ENCODE assay signal across 7 cellular contexts in genomic region chr6:7836371-7837026, GRCh38.
"Had no signal": no experiment of that assay in that cellular context is flagged by ENCODE, and none has a peak within 500 bp of the region (broad histone marks: within the 10 kb centered on the region; RNA-seq: fewer than 3 reads in every experiment).

No MANE protein-coding gene starts in this region.

- H3K4me3 ChIP-seq: GM23248, HAP-1 had no signal

- H3K36me3 Mint-ChIP-seq: IgD-negative memory B cell had no signal

- H3K4me3 Mint-ChIP-seq: IgD-negative memory B cell had no signal

- H3K27ac Mint-ChIP-seq: IgD-negative memory B cell had no signal

- H3K36me3 ChIP-seq: HAP-1 had no signal

- H3K4me1 Mint-ChIP-seq: IgD-negative memory B cell had no signal

- H2AFZ ChIP-seq: GM23248 had no signal

- DNase-seq: GM23248, GOT3, H7, KBM-7 had no signal

- H3K9me3 ChIP-seq: HAP-1 had no signal

- H3K27ac ChIP-seq: GM23248 had no signal

- H3K4me1 ChIP-seq: HAP-1 had no signal

- ATAC-seq: HCT116 had no signal
